In the genomic region with DNA sequence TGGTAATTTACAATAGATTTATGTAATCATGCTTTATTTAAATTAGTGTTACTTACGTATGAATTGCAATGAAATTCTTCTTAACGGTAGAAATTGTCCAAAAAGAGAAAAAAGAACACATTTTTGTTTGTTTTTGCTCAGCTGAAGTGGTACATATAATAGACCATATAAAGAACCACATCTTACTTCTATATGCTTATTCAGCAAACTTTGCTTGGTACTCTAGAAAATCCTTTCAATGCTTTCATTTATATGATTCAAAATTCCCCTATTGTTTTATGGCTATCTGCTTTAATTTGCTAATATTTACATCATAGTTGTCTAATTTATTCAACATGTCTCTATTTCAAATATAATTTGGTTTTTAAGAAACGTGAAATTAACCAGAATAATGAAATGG, we compare ENCODE assay signal across 8 cellular contexts.
"Had no signal": no experiment of that assay in that cellular context is flagged by ENCODE, and none has a peak within 500 bp of the region (broad histone marks: within the 10 kb centered on the region; RNA-seq: fewer than 3 reads in every experiment).

No MANE protein-coding gene starts in this region.

- H3K4me3 ChIP-seq: GM12878 had no signal

- FAIRE-seq: G401.6, GM12878, GM12891, GM12892, GM18507, GM19239 had no signal

- ATAC-seq: GM12878 had no signal

- DNase-seq: GDM1, GF-D8 had no signal
